In genomic region chr14:104688505-104688754, GRCh38 we compare ENCODE assay signal across 8 cellular contexts. TPM values are rescaled to one million over a fixed set of nuclear protein-coding genes. Genes with fewer than 3 reads are reported as not detected.
DNase-seq lines count a peak whose midpoint lies in the region; ATAC-seq and TF ChIP-seq lines count a peak whose summit lies in the region.

No MANE protein-coding gene starts in this region.

- ATAC-seq in GM19397 (IDR thresholded peaks at IDR 0.05; ENCODE audit: unreplicated experiment) (no peak), GM21576 (IDR thresholded peaks at IDR 0.05; ENCODE audit: unreplicated experiment) (no peak), GM18873 (IDR thresholded peaks at IDR 0.05; ENCODE audit: low FRiP score, unreplicated experiment) (no peak)

- POLR2A ChIA-PET in OCI-LY7 (lab: Charles Lee), result interaction anchor here (2.2 kb wide), 1 partner anchor 30 kb away, joined by 11 read pairs; no protein-coding TSS in a partner anchor

- H3K27me3 Mint-ChIP-seq in endothelial cell (ENCODE audit: unreplicated experiment) (peaks cover 11% of the 10 kb centered on the region), osteocyte (ENCODE audit: unreplicated experiment) (no peaks in the 10 kb centered on the region)

- H3K9me3 ChIP-seq in OCI-LY7 (ENCODE audit: low read length), result no peaks in the 10 kb centered on the region
- H3K9me3 ChIP-seq in effector memory CD4-positive, alpha-beta T cell (ENCODE audit: control insufficient read depth, low read length), result no peaks in the 10 kb centered on the region

- no peaks in the 10 kb centered on the region for H3K9me2 ChIP-seq in OCI-LY7 (ENCODE audit: insufficient read depth, low read length)

- H3K9me3 Mint-ChIP-seq in endothelial cell (ENCODE audit: unreplicated experiment), result no peaks in the 10 kb centered on the region
- no peaks in the 10 kb centered on the region for H3K9me3 Mint-ChIP-seq in osteocyte (ENCODE audit: unreplicated experiment)

- H3K4me1 ChIP-seq in OCI-LY7 (ENCODE audit: insufficient read depth, low read length, poor library complexity, severe bottlenecking), result peaks cover 51% of the 10 kb centered on the region
- H3K4me1 ChIP-seq in effector memory CD4-positive, alpha-beta T cell (ENCODE audit: control insufficient read depth, insufficient read depth, low read length, poor library complexity, severe bottlenecking), result peaks cover 63% of the 10 kb centered on the region

- H3K36me3 Mint-ChIP-seq in endothelial cell (ENCODE audit: low read depth, unreplicated experiment), result peaks cover 3% of the 10 kb centered on the region
- H3K36me3 Mint-ChIP-seq in osteocyte (ENCODE audit: unreplicated experiment), result no peaks in the 10 kb centered on the region

- H3K27ac ChIP-seq in 22Rv1, result peak overlapping the region; percentile 76
- H3K27ac ChIP-seq in OCI-LY7 (ENCODE audit: low read depth, low read length, poor library complexity, severe bottlenecking), result peak overlapping the region; percentile 23
- no peak overlapping the region for H3K27ac ChIP-seq in effector memory CD4-positive, alpha-beta T cell (ENCODE audit: insufficient read depth, low read length, poor library complexity, severe bottlenecking)

- no peaks in the 10 kb centered on the region; the same call in 1 of the 2 replicates for H3K36me3 ChIP-seq in OCI-LY7 (ENCODE audit: insufficient read depth, low read length)
- H3K36me3 ChIP-seq in effector memory CD4-positive, alpha-beta T cell (ENCODE audit: control insufficient read depth, insufficient read depth, low read length), result no peaks in the 10 kb centered on the region

- no peak overlapping the region for H2AFZ ChIP-seq in OCI-LY7 (ENCODE audit: low read length)

- H3K27me3 ChIP-seq in effector memory CD4-positive, alpha-beta T cell (replicated peaks; ENCODE audit: control insufficient read depth, insufficient read depth, low read length, poor library complexity, severe bottlenecking), result no peaks in the 10 kb centered on the region

- intact Hi-C loops in OCI-LY7 (cut with micrococcal nuclease; ENCODE audit: unreplicated experiment), result no loop called here

- H3K4me3 Mint-ChIP-seq in endothelial cell (ENCODE audit: unreplicated experiment) (peak overlapping the region; percentile 11), osteocyte (ENCODE audit: unreplicated experiment) (peak overlapping the region; percentile 66)

- 0 out of 2 replicates have a peak, but pooled peaks cover 5% of the 10 kb centered on the region for H4K20me1 ChIP-seq in OCI-LY7 (ENCODE audit: insufficient read depth, low read length)

- peaks cover 14% of the 10 kb centered on the region; the same call in 1 of the 2 replicates for H3K79me2 ChIP-seq in OCI-LY7 (ENCODE audit: insufficient read depth, low read depth, low read length)

- peak overlapping the region; percentile 81 for H3K4me2 ChIP-seq in OCI-LY7 (ENCODE audit: low read length)

- no peak for TF ChIP-seq CTCF in 22Rv1 (IDR thresholded peaks at IDR 0.05)
- no peak for TF ChIP-seq CTCF in OCI-LY7 (conservative IDR thresholded peaks at IDR 0.05; ENCODE audit: low read length)
- no peak for TF ChIP-seq CTCF in endothelial cell (IDR thresholded peaks at IDR 0.05; ENCODE audit: unreplicated experiment)
- no peak for TF ChIP-seq CTCF in osteocyte (IDR thresholded peaks at IDR 0.05)

- no peak for DNase-seq in OCI-LY7 (ENCODE audit: low spot score)
- no peak for DNase-seq in endothelial cell (ENCODE audit: low spot score)
- DNase-seq in osteocyte (ENCODE audit: extremely low spot score, unreplicated experiment), result no peak
- DNase-seq in effector memory CD4-positive, alpha-beta T cell, result no peak

- no peak overlapping the region for H3K27ac Mint-ChIP-seq in endothelial cell (ENCODE audit: unreplicated experiment)
- peak overlapping the region; percentile 62 for H3K27ac Mint-ChIP-seq in osteocyte (ENCODE audit: unreplicated experiment)

- CTCF ChIA-PET in OCI-LY7 (lab: Charles Lee; ENCODE audit: unreplicated experiment), result no interaction called here

- no TSS peak for BruUV-seq in OCI-LY7 (replicated peaks; lab: Mats Ljungman, UMichigan)

- H3K4me1 Mint-ChIP-seq in endothelial cell (ENCODE audit: unreplicated experiment) (peaks cover 3% of the 10 kb centered on the region), osteocyte (ENCODE audit: unreplicated experiment) (peaks cover 48% of the 10 kb centered on the region)

- H3K4me3 ChIP-seq in OCI-LY7 (ENCODE audit: low read depth, low read length, poor library complexity, severe bottlenecking), result no peak overlapping the region
- H3K4me3 ChIP-seq in effector memory CD4-positive, alpha-beta T cell (ENCODE audit: insufficient read depth, low read depth, low read length, poor library complexity, severe bottlenecking), result no peak overlapping the region

RNA-seq across cellular contexts. Expression of gene INF2, which starts 1.0 kb away (rescaled TPM):
- total RNA-seq in OCI-LY7 (2014; rRNA removed; shearing (Covaris generic)), result 32.7 and 39.4 TPM in 2 replicates
- total RNA-seq in OCI-LY7 (2022) (43.4 and 51.6 TPM in 2 replicates), endothelial cell (ENCODE audit: unreplicated experiment) (97.2 TPM), osteocyte (124 and 130 TPM in 2 replicates)

RNA-seq across cellular contexts. Expression of gene ADSS1, which starts 35.6 kb away (rescaled TPM):
- not detected in 2 replicates for total RNA-seq in OCI-LY7 (2014; rRNA removed; shearing (Covaris generic))
- total RNA-seq in OCI-LY7 (2022) (2.1 and 2.8 TPM in 2 replicates), endothelial cell (ENCODE audit: unreplicated experiment) (6.1 TPM), osteocyte (3.7 and 4.5 TPM in 2 replicates)
